39 cellular contexts compared by ENCODE assay signal in genomic region chr11:124429599-124429998, GRCh38. TPM values are rescaled to one million over a fixed set of nuclear protein-coding genes. Genes with fewer than 3 reads are reported as not detected.
"Had no signal": no experiment of that assay in that cellular context is flagged by ENCODE, and none has a peak within 500 bp of the region (broad histone marks: within the 10 kb centered on the region; RNA-seq: fewer than 3 reads in every experiment).

No MANE protein-coding gene starts in this region.

- H3K36me3 ChIP-seq: adrenal gland, ascending aorta, brain microvascular endothelial cell, breast epithelium, cardiac muscle cell had no signal

- H3K4me3 ChIP-seq: adrenal gland, ascending aorta, body of pancreas, breast epithelium, cardiac muscle cell had no signal

- H3K27me3 ChIP-seq: adrenal gland, ascending aorta, body of pancreas, brain microvascular endothelial cell, breast epithelium had no signal

- H3K9me3 ChIP-seq: adrenal gland had no signal

- H3K4me1 ChIP-seq: adrenal gland, ascending aorta, body of pancreas, breast epithelium had no signal

- FAIRE-seq: astrocyte, bronchial epithelial cell, colon had no signal

- H3K27ac ChIP-seq: adrenal gland, ascending aorta, body of pancreas, brain microvascular endothelial cell, breast epithelium, cardiac muscle cell had no signal

- DNase-seq: activated effector memory CD4-positive, alpha-beta T cell treated with anti-CD3 and anti-CD28 coated beads, Interleukin-2, amount 50 U/mL, for 16 hours; activated effector memory CD4-positive, alpha-beta T cell treated with Interleukin-2 at 50 U/mL for 16 hours; activated gamma-delta T cell; activated gamma-delta T cell treated with Interleukin-2 at 50 U/mL for 16 hours; activated naive CD4-positive, alpha-beta T cell; activated naive CD4-positive, alpha-beta T cell treated with anti-CD3 and anti-CD28 coated beads for 36 hours; activated naive CD4-positive, alpha-beta T cell treated with anti-CD3 and anti-CD28 coated beads, Interleukin-2, amount 10 ng/mL, durations not matched to agents 7 days and 5 days; activated naive CD4-positive, alpha-beta T cell treated with anti-CD3 and anti-CD28 coated beads, Interleukin-2, amount 50 U/mL, for 16 hours; activated naive CD4-positive, alpha-beta T cell treated with Interleukin-2 at 50 U/mL for 16 hours; activated naive CD8-positive, alpha-beta T cell treated with anti-CD3 and anti-CD28 coated beads for 36 hours; activated naive CD8-positive, alpha-beta T cell treated with anti-CD3 and anti-CD28 coated beads, Interleukin-2, amount 10 ng/mL, durations not matched to agents 7 days and 5 days; activated naive CD8-positive, alpha-beta T cell treated with anti-CD3 and anti-CD28 coated beads, Interleukin-2, amount 50 U/mL, for 24 hours; activated T-cell treated with anti-CD3 and anti-CD28 coated beads, Interleukin-2, amount 50 U/mL, for 4 hours; activated T-cell treated with anti-CD3 and anti-CD28 coated beads, Interleukin-2, amount 50 U/mL, for 48 hours; activated T-cell treated with anti-CD3 and anti-CD28 coated beads, Interleukin-2, amount 50 U/mL, for 72 hours; adrenal gland; amniotic stem cell; amygdala; anterior cingulate cortex; aorta; body of pancreas; brain microvascular endothelial cell; caudate nucleus; central memory CD4-positive, alpha-beta T cell; cerebellar nuclear complex had no signal

- ATAC-seq: activated naive CD4-positive, alpha-beta T cell treated with anti-CD3 and anti-CD28 coated beads, Interleukin-2, amount 50 U/mL, for 72 hours; activated naive CD8-positive, alpha-beta T cell treated with anti-CD3 and anti-CD28 coated beads, Interleukin-2, amount 50 U/mL, for 24 hours; activated T-cell treated with anti-CD3 and anti-CD28 coated beads, Interleukin-2, amount 50 U/mL, for 4 hours; activated T-cell treated with anti-CD3 and anti-CD28 coated beads, Interleukin-2, amount 50 U/mL, for 72 hours; activated T-helper 17 cell treated with anti-CD3 and anti-CD28 coated beads, Interleukin-2, amount 50 U/mL, for 72 hours; body of pancreas had no signal

RNA-seq across cellular contexts. Expression of gene OR8B4, which starts 4.9 kb away (rescaled TPM):
- total RNA-seq: activated naive CD4-positive, alpha-beta T cell treated with anti-CD3 and anti-CD28 coated beads for 36 hours; activated naive CD4-positive, alpha-beta T cell treated with anti-CD3 and anti-CD28 coated beads, Interleukin-2, amount 50 U/mL, for 72 hours; activated naive CD8-positive, alpha-beta T cell treated with anti-CD3 and anti-CD28 coated beads for 36 hours; activated naive CD8-positive, alpha-beta T cell treated with anti-CD3 and anti-CD28 coated beads, Interleukin-2, amount 10 ng/mL, durations not matched to agents 7 days and 5 days; activated T-cell treated with anti-CD3 and anti-CD28 coated beads, Interleukin-2, amount 50 U/mL, for 4 hours; activated T-cell treated with anti-CD3 and anti-CD28 coated beads, Interleukin-2, amount 50 U/mL, for 72 hours; activated T-helper 1 cell treated with anti-CD3 and anti-CD28 coated beads, Interleukin-12 subunit alpha, Interleukin-12 subunit beta, Interleukin-2, Interleukin-4 antibody, amounts not matched to agents 30 ng/mL and 10 ng/mL and 1 ng/mL, durations not matched to agents 14 hours and 24 hours and 36 hours; activated T-helper 17 cell treated with anti-CD3 and anti-CD28 coated beads, Interleukin-2, amount 50 U/mL, for 72 hours; activated T-helper 2 cell treated with anti-CD3 and anti-CD28 coated beads, Interferon-gamma antibody, Interleukin-2, Interleukin-4, amounts not matched to agents 10 μg/mL and 5 μg/mL and 100 μg/mL, durations not matched to agents 14 hours and 24 hours and 36 hours; adrenal gland; aorta; ascending aorta; astrocyte; body of pancreas; breast epithelium; bronchial epithelial cell; cardiac muscle cell; cardiac septum; cerebellum; chondrocyte had no signal
- polyA plus RNA-seq: adipose tissue, adrenal gland, aorta, cardiac muscle cell had no signal

RNA-seq across cellular contexts. Expression of gene OR8B8, which starts 15.9 kb away (rescaled TPM):
- total RNA-seq: activated naive CD4-positive, alpha-beta T cell treated with anti-CD3 and anti-CD28 coated beads for 36 hours; activated naive CD4-positive, alpha-beta T cell treated with anti-CD3 and anti-CD28 coated beads, Interleukin-2, amount 50 U/mL, for 72 hours; activated naive CD8-positive, alpha-beta T cell treated with anti-CD3 and anti-CD28 coated beads for 36 hours; activated naive CD8-positive, alpha-beta T cell treated with anti-CD3 and anti-CD28 coated beads, Interleukin-2, amount 10 ng/mL, durations not matched to agents 7 days and 5 days; activated T-cell treated with anti-CD3 and anti-CD28 coated beads, Interleukin-2, amount 50 U/mL, for 4 hours; activated T-cell treated with anti-CD3 and anti-CD28 coated beads, Interleukin-2, amount 50 U/mL, for 72 hours; activated T-helper 1 cell treated with anti-CD3 and anti-CD28 coated beads, Interleukin-12 subunit alpha, Interleukin-12 subunit beta, Interleukin-2, Interleukin-4 antibody, amounts not matched to agents 30 ng/mL and 10 ng/mL and 1 ng/mL, durations not matched to agents 14 hours and 24 hours and 36 hours; activated T-helper 17 cell treated with anti-CD3 and anti-CD28 coated beads, Interleukin-2, amount 50 U/mL, for 72 hours; activated T-helper 2 cell treated with anti-CD3 and anti-CD28 coated beads, Interferon-gamma antibody, Interleukin-2, Interleukin-4, amounts not matched to agents 10 μg/mL and 5 μg/mL and 100 μg/mL, durations not matched to agents 14 hours and 24 hours and 36 hours; adrenal gland; aorta; ascending aorta; astrocyte; body of pancreas; breast epithelium; bronchial epithelial cell; cardiac muscle cell; cardiac septum; cerebellum; chondrocyte had no signal
- polyA plus RNA-seq: adipose tissue, adrenal gland, aorta, cardiac muscle cell had no signal

RNA-seq across cellular contexts. Expression of gene OR8B3, which starts 30.8 kb away (rescaled TPM):
- total RNA-seq: activated naive CD4-positive, alpha-beta T cell treated with anti-CD3 and anti-CD28 coated beads for 36 hours; activated naive CD4-positive, alpha-beta T cell treated with anti-CD3 and anti-CD28 coated beads, Interleukin-2, amount 50 U/mL, for 72 hours; activated naive CD8-positive, alpha-beta T cell treated with anti-CD3 and anti-CD28 coated beads for 36 hours; activated naive CD8-positive, alpha-beta T cell treated with anti-CD3 and anti-CD28 coated beads, Interleukin-2, amount 10 ng/mL, durations not matched to agents 7 days and 5 days; activated T-cell treated with anti-CD3 and anti-CD28 coated beads, Interleukin-2, amount 50 U/mL, for 4 hours; activated T-cell treated with anti-CD3 and anti-CD28 coated beads, Interleukin-2, amount 50 U/mL, for 72 hours; activated T-helper 1 cell treated with anti-CD3 and anti-CD28 coated beads, Interleukin-12 subunit alpha, Interleukin-12 subunit beta, Interleukin-2, Interleukin-4 antibody, amounts not matched to agents 30 ng/mL and 10 ng/mL and 1 ng/mL, durations not matched to agents 14 hours and 24 hours and 36 hours; activated T-helper 17 cell treated with anti-CD3 and anti-CD28 coated beads, Interleukin-2, amount 50 U/mL, for 72 hours; activated T-helper 2 cell treated with anti-CD3 and anti-CD28 coated beads, Interferon-gamma antibody, Interleukin-2, Interleukin-4, amounts not matched to agents 10 μg/mL and 5 μg/mL and 100 μg/mL, durations not matched to agents 14 hours and 24 hours and 36 hours; adrenal gland; aorta; ascending aorta; astrocyte; body of pancreas; breast epithelium; bronchial epithelial cell; cardiac muscle cell; cardiac septum; cerebellum; chondrocyte had no signal
- polyA plus RNA-seq: adipose tissue, adrenal gland, aorta, cardiac muscle cell had no signal

RNA-seq across cellular contexts. Expression of gene OR8B2, which starts 45.3 kb away (rescaled TPM):
- total RNA-seq: activated naive CD4-positive, alpha-beta T cell treated with anti-CD3 and anti-CD28 coated beads for 36 hours; activated naive CD4-positive, alpha-beta T cell treated with anti-CD3 and anti-CD28 coated beads, Interleukin-2, amount 50 U/mL, for 72 hours; activated naive CD8-positive, alpha-beta T cell treated with anti-CD3 and anti-CD28 coated beads for 36 hours; activated naive CD8-positive, alpha-beta T cell treated with anti-CD3 and anti-CD28 coated beads, Interleukin-2, amount 10 ng/mL, durations not matched to agents 7 days and 5 days; activated T-cell treated with anti-CD3 and anti-CD28 coated beads, Interleukin-2, amount 50 U/mL, for 4 hours; activated T-cell treated with anti-CD3 and anti-CD28 coated beads, Interleukin-2, amount 50 U/mL, for 72 hours; activated T-helper 1 cell treated with anti-CD3 and anti-CD28 coated beads, Interleukin-12 subunit alpha, Interleukin-12 subunit beta, Interleukin-2, Interleukin-4 antibody, amounts not matched to agents 30 ng/mL and 10 ng/mL and 1 ng/mL, durations not matched to agents 14 hours and 24 hours and 36 hours; activated T-helper 17 cell treated with anti-CD3 and anti-CD28 coated beads, Interleukin-2, amount 50 U/mL, for 72 hours; activated T-helper 2 cell treated with anti-CD3 and anti-CD28 coated beads, Interferon-gamma antibody, Interleukin-2, Interleukin-4, amounts not matched to agents 10 μg/mL and 5 μg/mL and 100 μg/mL, durations not matched to agents 14 hours and 24 hours and 36 hours; adrenal gland; aorta; ascending aorta; astrocyte; body of pancreas; breast epithelium; bronchial epithelial cell; cardiac muscle cell; cardiac septum; cerebellum; chondrocyte had no signal
- polyA plus RNA-seq: adipose tissue, adrenal gland, aorta, cardiac muscle cell had no signal
